Comparison of ENCODE assay signal across 1 cellular context in genomic region chr16:15934991-15935390, GRCh38.
TF ChIP-seq lines count a peak whose summit lies in the region.

No MANE protein-coding gene starts in this region.

TF ChIP-seq in HEK293, 187 proteins besides CTCF, POLR2A, EP300 and RAD21:
- TF ChIP-seq, protein P1, sequence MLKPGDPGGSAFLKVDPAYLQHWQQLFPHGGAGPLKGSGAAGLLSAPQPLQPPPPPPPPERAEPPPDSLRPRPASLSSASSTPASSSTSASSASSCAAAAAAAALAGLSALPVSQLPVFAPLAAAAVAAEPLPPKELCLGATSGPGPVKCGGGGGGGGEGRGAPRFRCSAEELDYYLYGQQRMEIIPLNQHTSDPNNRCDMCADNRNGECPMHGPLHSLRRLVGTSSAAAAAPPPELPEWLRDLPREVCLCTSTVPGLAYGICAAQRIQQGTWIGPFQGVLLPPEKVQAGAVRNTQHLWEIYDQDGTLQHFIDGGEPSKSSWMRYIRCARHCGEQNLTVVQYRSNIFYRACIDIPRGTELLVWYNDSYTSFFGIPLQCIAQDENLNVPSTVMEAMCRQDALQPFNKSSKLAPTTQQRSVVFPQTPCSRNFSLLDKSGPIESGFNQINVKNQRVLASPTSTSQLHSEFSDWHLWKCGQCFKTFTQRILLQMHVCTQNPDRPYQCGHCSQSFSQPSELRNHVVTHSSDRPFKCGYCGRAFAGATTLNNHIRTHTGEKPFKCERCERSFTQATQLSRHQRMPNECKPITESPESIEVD (tag by site-specific recombination; IDR thresholded peaks at IDR 0.05), result no peak
- TF ChIP-seq SETDB1 (IDR thresholded peaks at IDR 0.05; ENCODE audit: insufficient read length, low read length), result peak; percentile 16
TF ChIP-seq in HEK293: peak in this region for 1.
